20 cellular contexts compared by ENCODE assay signal in genomic region chr4:110953191-110953590, GRCh38.
DNase-seq lines count a peak whose midpoint lies in the region; ATAC-seq and TF ChIP-seq lines count a peak whose summit lies in the region.
"Had no signal": no experiment of that assay in that cellular context is flagged by ENCODE, and none has a peak within 500 bp of the region (broad histone marks: within the 10 kb centered on the region; RNA-seq: fewer than 3 reads in every experiment).

No MANE protein-coding gene starts in this region.

- no peaks in the 10 kb centered on the region for H3K79me2 ChIP-seq in mesendoderm (ENCODE audit: control insufficient read depth, insufficient read depth, low read length)

- DNase-seq in Caco-2: no peak
- peak; percentile 17 for DNase-seq in HFFc6
- peak; percentile 36 for DNase-seq in adipocyte (ENCODE audit: low read depth)
- peak; percentile 50 for DNase-seq in mesendoderm
- DNase-seq in GF-D8 (lab: John Stamatoyannopoulos, UW): no peak
- DNase-seq in mesenchymal stem cell: no peak
- no peak for DNase-seq in head of caudate nucleus
- DNase-seq: CD4-positive, alpha-beta memory T cell; DMS53; Kasumi-1; NCI-H1092 treated with DMSO at 0.1 percent for 48 hours; NCI-H146; NCI-H2029 treated with DMSO at 0.1 percent for 48 hours; NCI-H2171 treated with DMSO at 0.1 percent for 48 hours; NCI-H446 treated with DMSO at 0.1 percent for 48 hours; NCI-H69 had no signal

- WGBS in mesendoderm (ENCODE audit: extremely low coverage, insufficient coverage, low lambda C conversion rate): no CpG with 5 or more reads among the region's 1 CpG
- no CpG with 5 or more reads among the region's 1 CpG for WGBS in mesenchymal stem cell

- H3K4me1 Mint-ChIP-seq in Caco-2 (ENCODE audit: low read depth, unreplicated experiment) (peaks cover 23% of the 10 kb centered on the region), HFFc6 (ENCODE audit: low read depth) (peaks cover 16% of the 10 kb centered on the region)
- H3K4me1 Mint-ChIP-seq: CD4-positive, alpha-beta memory T cell had no signal

- H3K14ac ChIP-seq in mesenchymal stem cell (ENCODE audit: low read length in 2 of 2): no peak overlapping the region

- no peaks in the 10 kb centered on the region for H3K27me3 Mint-ChIP-seq in Caco-2 (ENCODE audit: insufficient read depth, unreplicated experiment)
- no peaks in the 10 kb centered on the region for H3K27me3 Mint-ChIP-seq in HFFc6 (ENCODE audit: insufficient read depth)
- H3K27me3 Mint-ChIP-seq: CD4-positive, alpha-beta memory T cell had no signal

- H3K36me3 ChIP-seq in Caco-2 (ENCODE audit: control insufficient read depth, insufficient read depth, low read length) (no peaks in the 10 kb centered on the region), adipocyte (ENCODE audit: control insufficient read depth, insufficient read depth, low read length, severe bottlenecking) (no peaks in the 10 kb centered on the region), mesendoderm (ENCODE audit: control insufficient read depth, insufficient read depth, low read length) (no peaks in the 10 kb centered on the region), mesenchymal stem cell (ENCODE audit: control insufficient read depth in 1 of 2, insufficient read depth in 2 of 2, low read depth in 1 of 2, low read length in 2 of 2) (no peaks in the 10 kb centered on the region)
- H3K36me3 ChIP-seq: BLaER1, SJSA1 had no signal

- H3K9me3 ChIP-seq in Caco-2 (no peaks in the 10 kb centered on the region), adipocyte (ENCODE audit: control insufficient read depth, low read length) (no peaks in the 10 kb centered on the region), mesenchymal stem cell (ENCODE audit: control insufficient read depth, low read length) (no peaks in the 10 kb centered on the region)
- H3K9me3 ChIP-seq: BLaER1, SJSA1 had no signal

- H3K4me3 ChIP-seq in Caco-2 (ENCODE audit: low read depth, low read length) (no peak overlapping the region), adipocyte (ENCODE audit: low read length) (no peak overlapping the region), mesendoderm (ENCODE audit: low read length) (no peak overlapping the region), mesenchymal stem cell (ENCODE audit: insufficient read depth in 1 of 2, low read depth in 1 of 2, low read length in 2 of 2) (no peak overlapping the region)
- H3K4me3 ChIP-seq: BLaER1, SJSA1 had no signal

- no peaks in the 10 kb centered on the region for H3K79me1 ChIP-seq in mesendoderm (ENCODE audit: low read length)
- no peaks in the 10 kb centered on the region for H3K79me1 ChIP-seq in mesenchymal stem cell (replicated peaks; ENCODE audit: low read length, poor library complexity, severe bottlenecking)

- H3K4me1 ChIP-seq in Caco-2: peaks cover 47% of the 10 kb centered on the region
- H3K4me1 ChIP-seq in adipocyte (ENCODE audit: control insufficient read depth, insufficient read depth, low read length): no peaks in the 10 kb centered on the region
- H3K4me1 ChIP-seq in mesendoderm (ENCODE audit: control insufficient read depth, low read depth, low read length): no peaks in the 10 kb centered on the region
- H3K4me1 ChIP-seq in mesenchymal stem cell (ENCODE audit: control insufficient read depth, insufficient read depth, low read depth, low read length): no peaks in the 10 kb centered on the region
- H3K4me1 ChIP-seq: BLaER1, SJSA1 had no signal

- H2AK5ac ChIP-seq in mesendoderm (ENCODE audit: low read length): no peak overlapping the region
- H2AK5ac ChIP-seq in mesenchymal stem cell (ENCODE audit: low read length, severe bottlenecking): no peak overlapping the region

- no peak overlapping the region for H2BK12ac ChIP-seq in mesenchymal stem cell (ENCODE audit: low read length in 2 of 2)

- H4K5ac ChIP-seq in mesendoderm (ENCODE audit: low read length): no peak overlapping the region

- no peaks in the 10 kb centered on the region for H3K36me3 Mint-ChIP-seq in Caco-2 (ENCODE audit: insufficient read depth, unreplicated experiment)
- H3K36me3 Mint-ChIP-seq in HFFc6 (ENCODE audit: low read depth): no peaks in the 10 kb centered on the region
- H3K36me3 Mint-ChIP-seq: CD4-positive, alpha-beta memory T cell had no signal

- intact Hi-C loops in Caco-2 (cut with micrococcal nuclease; ENCODE audit: unreplicated experiment): loop anchor here (5.0 to 10.0 kb wide), 2 partner anchors 36 to 98 kb away; no protein-coding TSS in a partner anchor
- intact Hi-C loops in head of caudate nucleus (cut with DNase I): no loop called here

- H2BK15ac ChIP-seq in mesendoderm (replicated peaks; ENCODE audit: low read depth) (no peak overlapping the region), mesenchymal stem cell (ENCODE audit: low read depth, poor library complexity, severe bottlenecking) (no peak overlapping the region)

- no peaks in the 10 kb centered on the region for H3K9me3 Mint-ChIP-seq in Caco-2 (ENCODE audit: unreplicated experiment)
- no peaks in the 10 kb centered on the region for H3K9me3 Mint-ChIP-seq in HFFc6
- H3K9me3 Mint-ChIP-seq: CD4-positive, alpha-beta memory T cell had no signal

- no peak overlapping the region for H3K4ac ChIP-seq in mesendoderm (ENCODE audit: low read depth, low read length)
- no peak overlapping the region for H3K4ac ChIP-seq in mesenchymal stem cell (ENCODE audit: low read depth in 1 of 2, low read length in 2 of 2)

- H3K56ac ChIP-seq in mesendoderm (ENCODE audit: low read length): no peak overlapping the region

- H3K18ac ChIP-seq in mesendoderm (ENCODE audit: low read length) (no peak overlapping the region), mesenchymal stem cell (ENCODE audit: low read depth in 1 of 2, low read length in 2 of 2) (no peak overlapping the region)

- no peak overlapping the region for H2BK120ac ChIP-seq in mesendoderm (ENCODE audit: low read depth, low read length)
- H2BK120ac ChIP-seq in mesenchymal stem cell (ENCODE audit: low read depth, low read length): no peak overlapping the region

- BruUV-seq in Caco-2 (replicated peaks; lab: Mats Ljungman, UMichigan): no TSS peak

- H4K8ac ChIP-seq in mesendoderm (ENCODE audit: low read depth, low read length) (no peak overlapping the region), mesenchymal stem cell (ENCODE audit: low read length) (no peak overlapping the region)

- POLR2A ChIA-PET in Caco-2 (lab: Charles Lee): no interaction called here

- H3K27ac Mint-ChIP-seq in Caco-2 (ENCODE audit: unreplicated experiment): peak overlapping the region; percentile 45
- H3K27ac Mint-ChIP-seq in HFFc6: peak overlapping the region; percentile 16; the same call in 1 of the 2 replicates
- H3K27ac Mint-ChIP-seq: CD4-positive, alpha-beta memory T cell had no signal

- no peak for TF ChIP-seq CTCF in Caco-2 (IDR thresholded peaks at IDR 0.05; ENCODE audit: insufficient read depth in 1 of 2, low read depth in 1 of 2, low read length in 1 of 2, severe bottlenecking in 1 of 2, unreplicated experiment in 1 of 2)
- no peak for TF ChIP-seq CTCF in HFFc6 (IDR thresholded peaks at IDR 0.05)

- CTCF ChIA-PET in Caco-2 (lab: Charles Lee): no interaction called here

- H3K4me3 Mint-ChIP-seq in Caco-2 (ENCODE audit: unreplicated experiment): peak overlapping the region; percentile 12
- H3K4me3 Mint-ChIP-seq in HFFc6: peak overlapping the region; percentile 33; the same call in 1 of the 2 replicates
- H3K4me3 Mint-ChIP-seq: CD4-positive, alpha-beta memory T cell had no signal

- no peak overlapping the region for H2AFZ ChIP-seq in mesenchymal stem cell (ENCODE audit: low read depth, low read length)

- H3K23ac ChIP-seq in mesendoderm (ENCODE audit: low read length) (no peak overlapping the region), mesenchymal stem cell (ENCODE audit: low read length in 2 of 2) (no peak overlapping the region)

- H2BK5ac ChIP-seq in mesendoderm (ENCODE audit: low read length) (no peak overlapping the region), mesenchymal stem cell (ENCODE audit: low read depth, low read length, poor library complexity, severe bottlenecking) (no peak overlapping the region)

- no peak for ATAC-seq in GM18868 (IDR thresholded peaks at IDR 0.05; ENCODE audit: unreplicated experiment)
- ATAC-seq: Panc1 had no signal

- H3K27ac ChIP-seq in mesendoderm (ENCODE audit: low read depth, low read length): no peak overlapping the region
- no peak overlapping the region for H3K27ac ChIP-seq in mesenchymal stem cell (ENCODE audit: low read length, poor library complexity, severe bottlenecking)
- H3K27ac ChIP-seq: BLaER1, SJSA1 had no signal

- H3K9ac ChIP-seq in adipocyte (ENCODE audit: low read length): no peak overlapping the region
- no peak overlapping the region for H3K9ac ChIP-seq in mesendoderm (ENCODE audit: low read length)
- H3K9ac ChIP-seq in mesenchymal stem cell (ENCODE audit: low read length): no peak overlapping the region
- H3K9ac ChIP-seq: BLaER1 had no signal

- H3K27me3 ChIP-seq in Caco-2 (replicated peaks; ENCODE audit: control insufficient read depth, insufficient read depth, low read length): no peaks in the 10 kb centered on the region
- H3K27me3 ChIP-seq in adipocyte (replicated peaks; ENCODE audit: control insufficient read depth, insufficient read depth, low read length): no peaks in the 10 kb centered on the region
- no peaks in the 10 kb centered on the region for H3K27me3 ChIP-seq in mesendoderm (ENCODE audit: insufficient read depth, low read length, poor library complexity)
- no peaks in the 10 kb centered on the region for H3K27me3 ChIP-seq in mesenchymal stem cell (ENCODE audit: control insufficient read depth in 1 of 2, insufficient read depth in 1 of 2, low read length in 2 of 2)
- H3K27me3 ChIP-seq: BLaER1, SJSA1 had no signal

- H3K4me2 ChIP-seq in mesendoderm (ENCODE audit: low read length) (no peak overlapping the region), mesenchymal stem cell (ENCODE audit: low read length, poor library complexity, severe bottlenecking) (no peak overlapping the region)
- H3K4me2 ChIP-seq: BLaER1 had no signal

- H4K91ac ChIP-seq in mesenchymal stem cell (ENCODE audit: low read length): no peak overlapping the region

Comparison
In these comparisons a context has a peak if more than half of its experiments do, and no peak if none do; other contexts are left out.
1. DNase-seq: peak in HFFc6 (single experiment), adipocyte (single experiment) and mesendoderm (single experiment); none in Caco-2 (0 of 2), GF-D8 (single experiment), mesenchymal stem cell (single experiment) and head of caudate nucleus (0 of 42).